Comparison of ENCODE assay signal across 8 cellular contexts in genomic region chr6:89940225-89941027, GRCh38. TPM values are rescaled to one million over a fixed set of nuclear protein-coding genes. Genes with fewer than 3 reads are reported as not detected.
DNase-seq lines count a peak whose midpoint lies in the region; ATAC-seq and TF ChIP-seq lines count a peak whose summit lies in the region.

No MANE protein-coding gene starts in this region.

- H3K27me3 Mint-ChIP-seq in activated CD4-positive, alpha-beta memory T cell treated with anti-CD3 and anti-CD28 coated beads for 36 hours: no peaks in the 10 kb centered on the region

- H3K36me3 Mint-ChIP-seq in activated CD4-positive, alpha-beta memory T cell treated with anti-CD3 and anti-CD28 coated beads for 36 hours: peaks cover 53% of the 10 kb centered on the region

- CTCF ChIA-PET in activated CD4-positive, alpha-beta memory T cell treated with anti-CD3 and anti-CD28 coated beads for 36 hours (lab: Charles Lee): interaction anchor here (0.6 to 6.8 kb wide), 86 partner anchors 9 to 555 kb away, joined by 3 to 132 read pairs (median 4); partner anchors contain the start of gene MDN1

- H3K9me3 Mint-ChIP-seq in activated CD4-positive, alpha-beta memory T cell treated with anti-CD3 and anti-CD28 coated beads for 36 hours: no peaks in the 10 kb centered on the region

- ATAC-seq in GM18907 (IDR thresholded peaks at IDR 0.05; ENCODE audit: unreplicated experiment): peak; percentile 74

- peak; percentile 83 for DNase-seq in AG10803 (ENCODE audit: low read depth)
- DNase-seq in HK-2 (ENCODE audit: unreplicated experiment): peak; percentile 50
- peak; percentile 80 for DNase-seq in NCI-H774 (lab: John Stamatoyannopoulos, UW)
- peak; percentile 78 for DNase-seq in activated CD4-positive, alpha-beta memory T cell treated with anti-CD3 and anti-CD28 coated beads for 36 hours
- peak; percentile 65 for DNase-seq in ecto neural progenitor cell (ENCODE audit: low spot score)
- peak; percentile 80 to 91 for DNase-seq in lung microvascular endothelial cell (ENCODE audit: low read depth in 2 of 2)
- DNase-seq in stimulated activated CD8-positive, alpha-beta memory T cell treated with anti-CD3 and anti-CD28 coated beads, Interleukin-7, amount 100 ng/mL, for 1 hour (ENCODE audit: low read depth in 2 of 2): peak; percentile 33 to 36

- intact Hi-C loops in activated CD4-positive, alpha-beta memory T cell treated with anti-CD3 and anti-CD28 coated beads for 36 hours (cut with micrococcal nuclease): loop anchor here (1.0 to 5.0 kb wide), 4 partner anchors 14 to 539 kb away; no protein-coding TSS in a partner anchor

- POLR2A ChIA-PET in activated CD4-positive, alpha-beta memory T cell treated with anti-CD3 and anti-CD28 coated beads for 36 hours (lab: Charles Lee): interaction anchor here (0.5 to 1.1 kb wide), 4 partner anchors 14 to 539 kb away, joined by 3 to 4 read pairs (median 3); no protein-coding TSS in a partner anchor

- peaks cover 41% of the 10 kb centered on the region for H3K4me1 Mint-ChIP-seq in activated CD4-positive, alpha-beta memory T cell treated with anti-CD3 and anti-CD28 coated beads for 36 hours (ENCODE audit: low read depth)

- H3K27ac Mint-ChIP-seq in activated CD4-positive, alpha-beta memory T cell treated with anti-CD3 and anti-CD28 coated beads for 36 hours: no peak overlapping the region

- no peak overlapping the region for H3K4me3 Mint-ChIP-seq in activated CD4-positive, alpha-beta memory T cell treated with anti-CD3 and anti-CD28 coated beads for 36 hours

- H3K4me3 ChIP-seq in AG10803 (ENCODE audit: low read length): no peak overlapping the region

- TF ChIP-seq CTCF in AG10803 (conservative IDR thresholded peaks at IDR 0.05; ENCODE audit: low read length): peak; percentile 88

RNA-seq across cellular contexts. Expression of gene GJA10, which starts 46.2 kb away (rescaled TPM):
- total RNA-seq in activated CD4-positive, alpha-beta memory T cell treated with anti-CD3 and anti-CD28 coated beads for 36 hours: not detected
- total RNA-seq in lung microvascular endothelial cell: not detected in 2 replicates

Comparison
In these comparisons a context has a peak if more than half of its experiments do, and no peak if none do; other contexts are left out.
1. DNase-seq: peak in every context shown above with its lines; median percentile 86 in lung microvascular endothelial cell; 83 in AG10803; 80 in NCI-H774; 78 in activated CD4-positive, alpha-beta memory T cell treated with anti-CD3 and anti-CD28 coated beads for 36 hours; 65 in ecto neural progenitor cell; 50 in HK-2; 34 in stimulated activated CD8-positive, alpha-beta memory T cell treated with anti-CD3 and anti-CD28 coated beads, Interleukin-7, amount 100 ng/mL, for 1 hour.